31 cellular contexts compared by ENCODE assay signal in the genomic region with DNA sequence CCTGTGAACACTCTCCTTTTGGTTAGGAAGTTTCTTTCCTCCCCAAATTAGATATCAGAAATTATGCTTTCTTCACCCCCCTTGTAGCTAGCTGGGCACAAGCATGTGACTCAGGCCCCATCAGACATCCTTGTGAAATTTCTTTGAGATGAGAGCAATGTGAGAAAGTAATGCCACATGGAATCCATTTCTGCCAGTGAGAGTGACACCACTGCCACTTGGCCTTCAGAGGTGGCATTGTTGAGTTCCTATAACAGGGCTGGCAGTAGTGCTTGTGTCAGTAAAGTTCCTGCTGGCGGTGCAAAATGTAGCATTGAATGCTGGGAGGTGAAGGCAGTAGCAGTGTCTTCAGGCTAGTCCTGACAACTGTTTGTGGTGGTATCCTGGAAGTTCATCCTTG.
DNase-seq lines count a peak whose midpoint lies in the region; ATAC-seq, FAIRE-seq and TF ChIP-seq lines count a peak whose summit lies in the region.
"Had no signal": no experiment of that assay in that cellular context is flagged by ENCODE, and none has a peak within 500 bp of the region (broad histone marks: within the 10 kb centered on the region; RNA-seq: fewer than 3 reads in every experiment).

No MANE protein-coding gene starts in this region.

- no peaks in the 10 kb centered on the region for H3K27me3 Mint-ChIP-seq in dendritic cell treated with granulocyte-macrophage colony-stimulating factor and Interleukin-4, amounts not matched to agents 40 ng/mL and 50 ng/mL, for 4 days
- H3K27me3 Mint-ChIP-seq: activated naive CD8-positive, alpha-beta T cell treated with anti-CD3 and anti-CD28 coated beads, Interleukin-2, amount 50 U/mL, for 24 hours; memory B cell had no signal

- no peak for TF ChIP-seq CTCF in AG10803 (conservative IDR thresholded peaks at IDR 0.05; ENCODE audit: low read length)
- TF ChIP-seq CTCF in D721Med (IDR thresholded peaks at IDR 0.05; ENCODE audit: insufficient read depth, missing control alignments), result no peak

- H3K4me3 Mint-ChIP-seq in dendritic cell treated with granulocyte-macrophage colony-stimulating factor and Interleukin-4, amounts not matched to agents 40 ng/mL and 50 ng/mL, for 4 days, result no peak overlapping the region
- H3K4me3 Mint-ChIP-seq: activated naive CD8-positive, alpha-beta T cell treated with anti-CD3 and anti-CD28 coated beads, Interleukin-2, amount 50 U/mL, for 24 hours; activated T-cell treated with anti-CD3 and anti-CD28 coated beads, Interleukin-2, amount 50 U/mL, for 4 hours; memory B cell; T-helper 2 cell treated with Interferon-gamma antibody and Interleukin-4, amounts not matched to agents 5 μg/mL and 100 μg/mL, for 36 hours had no signal

- peaks cover 18% of the 10 kb centered on the region for H3K9me3 Mint-ChIP-seq in dendritic cell treated with granulocyte-macrophage colony-stimulating factor and Interleukin-4, amounts not matched to agents 40 ng/mL and 50 ng/mL, for 4 days

- intact Hi-C loops in dendritic cell treated with granulocyte-macrophage colony-stimulating factor and Interleukin-4, amounts not matched to agents 40 ng/mL and 50 ng/mL, for 4 days (cut with micrococcal nuclease), result no loop called here

- H3K4me1 Mint-ChIP-seq in dendritic cell treated with granulocyte-macrophage colony-stimulating factor and Interleukin-4, amounts not matched to agents 40 ng/mL and 50 ng/mL, for 4 days (ENCODE audit: low read depth), result peaks cover 52% of the 10 kb centered on the region
- H3K4me1 Mint-ChIP-seq: activated naive CD8-positive, alpha-beta T cell treated with anti-CD3 and anti-CD28 coated beads, Interleukin-2, amount 50 U/mL, for 24 hours; memory B cell had no signal

- no peak for FAIRE-seq in D721Med (lab: Jason Lieb, UNC)
- FAIRE-seq: GM18507 had no signal

- DNase-seq in AG10803 (ENCODE audit: low read depth), result peak; percentile 50
- peak; percentile 45 for DNase-seq in HT-29 (ENCODE audit: low spot score)
- peak; percentile 41 for DNase-seq in myocyte (ENCODE audit: low read depth)
- no peak for DNase-seq in D721Med (ENCODE audit: insufficient read length, low spot score)
- no peak for DNase-seq in NCI-H1417 treated with DMSO at 0.1 percent for 48 hours (lab: John Stamatoyannopoulos, UW)
- DNase-seq: activated CD4-positive, alpha-beta T cell treated with anti-CD3 and anti-CD28 coated beads for 48 hours; activated naive CD8-positive, alpha-beta T cell treated with anti-CD3 and anti-CD28 coated beads, Interleukin-2, amount 50 U/mL, for 24 hours; activated T-cell treated with anti-CD3 and anti-CD28 coated beads, Interleukin-2, amount 50 U/mL, for 4 hours; central memory CD4-positive, alpha-beta T cell; COR-L47; DMS79; dorsolateral prefrontal cortex; H7; MG63; NCI-H1436; NCI-H2107; NCI-H446 treated with DMSO at 0.1 percent for 48 hours; NCI-H82; stimulated activated CD4-positive, alpha-beta T cell treated with anti-CD3 and anti-CD28 coated beads, Interleukin-1b, Interleukin-23, amount 100 ng/mL, for 48 hours; stimulated activated CD8-positive, alpha-beta memory T cell treated with anti-CD3 and anti-CD28 coated beads, Interleukin-4, amount 100 ng/mL, for 48 hours; stomach; tibial artery; WERI-Rb-1 had no signal

- no peak overlapping the region for H3K4me3 ChIP-seq in AG10803 (ENCODE audit: low read length)
- H3K4me3 ChIP-seq: BLaER1 treated with 17β-estradiol and CSF1 and Interleukin-3, amounts not matched to agents 10 nM and 100 nM; dorsolateral prefrontal cortex; MG63; SK-N-MC; smooth muscle cell; stomach; tibial artery had no signal

- no peaks in the 10 kb centered on the region for H3K36me3 Mint-ChIP-seq in dendritic cell treated with granulocyte-macrophage colony-stimulating factor and Interleukin-4, amounts not matched to agents 40 ng/mL and 50 ng/mL, for 4 days (ENCODE audit: low read depth)

- ATAC-seq in HG03139 (IDR thresholded peaks at IDR 0.05; ENCODE audit: unreplicated experiment), result no peak
- ATAC-seq: activated naive CD8-positive, alpha-beta T cell treated with anti-CD3 and anti-CD28 coated beads, Interleukin-2, amount 50 U/mL, for 24 hours; activated T-cell treated with anti-CD3 and anti-CD28 coated beads, Interleukin-2, amount 50 U/mL, for 4 hours had no signal

- H3K27ac Mint-ChIP-seq in dendritic cell treated with granulocyte-macrophage colony-stimulating factor and Interleukin-4, amounts not matched to agents 40 ng/mL and 50 ng/mL, for 4 days, result peak overlapping the region; percentile 84
- H3K27ac Mint-ChIP-seq: activated naive CD8-positive, alpha-beta T cell treated with anti-CD3 and anti-CD28 coated beads, Interleukin-2, amount 50 U/mL, for 24 hours; memory B cell; T-helper 2 cell treated with Interferon-gamma antibody and Interleukin-4, amounts not matched to agents 5 μg/mL and 100 μg/mL, for 36 hours had no signal

Comparison
In these comparisons a context has a peak if more than half of its experiments do, and no peak if none do; other contexts are left out.
1. DNase-seq: peak in AG10803 (single experiment), HT-29 (single experiment) and myocyte (single experiment); none in D721Med (single experiment) and NCI-H1417 treated with DMSO at 0.1 percent for 48 hours (single experiment).